In the genomic region with DNA sequence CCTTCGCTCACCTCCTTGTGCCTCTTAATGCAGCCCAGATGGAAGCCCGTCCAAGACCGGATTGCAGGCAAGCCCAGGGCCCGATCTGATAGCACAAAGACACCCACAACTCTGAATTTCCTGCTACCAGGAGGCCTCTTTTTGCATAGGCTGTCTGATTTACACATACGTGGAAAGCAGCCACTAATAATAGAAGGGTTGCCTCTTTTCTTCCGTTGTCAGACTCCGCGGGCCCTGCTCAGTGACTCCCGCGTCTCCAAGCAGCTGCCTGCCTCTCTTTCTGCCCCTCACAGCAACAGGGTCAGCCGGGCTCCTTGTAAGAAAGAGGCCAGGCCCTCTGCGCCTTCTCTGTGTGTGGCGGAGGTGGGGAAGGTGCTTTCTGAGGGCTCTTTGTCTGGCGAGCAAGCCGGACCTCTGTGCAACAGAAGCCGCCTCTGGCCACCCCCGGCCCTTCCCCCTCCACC, we compare ENCODE assay signal across 8 cellular contexts. TPM values are rescaled to one million over a fixed set of nuclear protein-coding genes. Genes with fewer than 3 reads are reported as not detected.
A peak's percentile ranks its signal among the peaks of the same experiment; 100 is the strongest.
DNase-seq lines count a peak whose midpoint lies in the region; ATAC-seq, FAIRE-seq and TF ChIP-seq lines count a peak whose summit lies in the region.

No MANE protein-coding gene starts in this region.

- H3K27me3 Mint-ChIP-seq in activated naive CD8-positive, alpha-beta T cell treated with anti-CD3 and anti-CD28 coated beads for 36 hours = no peaks in the 10 kb centered on the region
- H3K27me3 Mint-ChIP-seq in neural progenitor cell (ENCODE audit: insufficient read depth, low read depth) = peaks cover 13% of the 10 kb centered on the region

- H3F3A ChIP-seq in neural progenitor cell (ENCODE audit: low read depth) = peaks cover 20% of the 10 kb centered on the region

- peak overlapping the region; percentile 49 for H3K4me2 ChIP-seq in neural progenitor cell

- H3K36me3 ChIP-seq in neural progenitor cell = no peaks in the 10 kb centered on the region

- H3K4me1 ChIP-seq in neural progenitor cell = peaks cover 31% of the 10 kb centered on the region

- H3K9me3 ChIP-seq in neural progenitor cell (ENCODE audit: low read depth) = no peaks in the 10 kb centered on the region

- peak overlapping the region; percentile 96 for H3K27ac Mint-ChIP-seq in activated naive CD8-positive, alpha-beta T cell treated with anti-CD3 and anti-CD28 coated beads for 36 hours
- peak overlapping the region; percentile 98 for H3K27ac Mint-ChIP-seq in neural progenitor cell

- ATAC-seq in GM21528 (IDR thresholded peaks at IDR 0.05; ENCODE audit: low FRiP score, unreplicated experiment) = peak; percentile 69

- H3K4me3 ChIP-seq in neural progenitor cell = no peak overlapping the region

- H3K9ac ChIP-seq in neural progenitor cell = no peak overlapping the region

- peaks cover 18% of the 10 kb centered on the region for H3K36me3 Mint-ChIP-seq in activated naive CD8-positive, alpha-beta T cell treated with anti-CD3 and anti-CD28 coated beads for 36 hours
- no peaks in the 10 kb centered on the region for H3K36me3 Mint-ChIP-seq in neural progenitor cell

- in situ Hi-C loops in KBM-7 (cut with MboI; ENCODE audit: low pct_unique_long_range_greater_than_20kb, low sequenced_read_pairs) = no loop called here

- H2AFZ ChIP-seq in neural progenitor cell (replicated peaks) = no peak overlapping the region

- no peaks in the 10 kb centered on the region for H4K20me1 ChIP-seq in neural progenitor cell (ENCODE audit: low read depth)

- peak overlapping the region; percentile 82 for H3K4me3 Mint-ChIP-seq in activated naive CD8-positive, alpha-beta T cell treated with anti-CD3 and anti-CD28 coated beads for 36 hours
- peak overlapping the region; percentile 65 for H3K4me3 Mint-ChIP-seq in neural progenitor cell

- no peaks in the 10 kb centered on the region for H3K79me2 ChIP-seq in neural progenitor cell (ENCODE audit: low read depth)

- FAIRE-seq in GM12891 (lab: Jason Lieb, UNC) = peak; percentile 85
- no peak for FAIRE-seq in D721Med (lab: Jason Lieb, UNC)

- TF ChIP-seq CTCF in neural progenitor cell (IDR thresholded peaks at IDR 0.05) (no peak), D721Med (IDR thresholded peaks at IDR 0.05; ENCODE audit: insufficient read depth, missing control alignments) (no peak)

- peaks cover 33% of the 10 kb centered on the region for H3K27me3 ChIP-seq in neural progenitor cell

- DNase-seq in GM12891 (ENCODE audit: insufficient read length, low spot score) (no peak), KBM-7 (peak; percentile 54), neural progenitor cell (ENCODE audit: low spot score) (peak; percentile 68), GM03348 (ENCODE audit: low spot score) (no peak), NCI-H1436 (lab: John Stamatoyannopoulos, UW) (no peak), D721Med (ENCODE audit: insufficient read length, low spot score) (no peak)
- peak; percentile 57 for DNase-seq in activated naive CD8-positive, alpha-beta T cell treated with anti-CD3 and anti-CD28 coated beads for 36 hours

- peak; percentile 91 for TF ChIP-seq POLR2A in GM12891 (IDR thresholded peaks at IDR 0.05; ENCODE audit: low read depth, low read length)

- no peak overlapping the region for H3K27ac ChIP-seq in neural progenitor cell

- peaks cover 95% of the 10 kb centered on the region for H3K4me1 Mint-ChIP-seq in activated naive CD8-positive, alpha-beta T cell treated with anti-CD3 and anti-CD28 coated beads for 36 hours
- peaks cover 58% of the 10 kb centered on the region for H3K4me1 Mint-ChIP-seq in neural progenitor cell

- H3K9me3 Mint-ChIP-seq in activated naive CD8-positive, alpha-beta T cell treated with anti-CD3 and anti-CD28 coated beads for 36 hours = no peaks in the 10 kb centered on the region
- H3K9me3 Mint-ChIP-seq in neural progenitor cell = no peaks in the 10 kb centered on the region

TF ChIP-seq in GM12891, 5 proteins besides CTCF, POLR2A, EP300 and RAD21:
- TF ChIP-seq POU2F2 (IDR thresholded peaks at IDR 0.05; ENCODE audit: low read depth, low read length) (peak; percentile 92; the same call in 1 of the 2 replicates), TAF1 (IDR thresholded peaks at IDR 0.05; ENCODE audit: low read depth, low read length) (peak; percentile 83), SPI1 (IDR thresholded peaks at IDR 0.05; ENCODE audit: low read depth, low read length) (no peak), POLR2AphosphoS5 (IDR thresholded peaks at IDR 0.05; ENCODE audit: low read depth, low read length) (peak; percentile 78)
TF ChIP-seq in GM12891: peak in this region for 3.

RNA-seq across cellular contexts. Expression of a gene that starts 26.7 kb away (rescaled TPM):
- polyA plus RNA-seq in GM12891 (2012; ENCODE audit: low read depth, missing spikeins) = 22.0 TPM
- total RNA-seq in activated naive CD8-positive, alpha-beta T cell treated with anti-CD3 and anti-CD28 coated beads for 36 hours = 10 to 100 TPM; 37.5 to 38.9 TPM
- not detected in 2 replicates for total RNA-seq in neural progenitor cell (ENCODE audit: low replicate concordance)

Comparison
In these comparisons a context has a peak if more than half of its experiments do, and no peak if none do; other contexts are left out.
1. DNase-seq: peak in KBM-7 (single experiment), activated naive CD8-positive, alpha-beta T cell treated with anti-CD3 and anti-CD28 coated beads for 36 hours (single experiment) and neural progenitor cell (single experiment); none in GM12891 (single experiment), GM03348 (single experiment), NCI-H1436 (single experiment) and D721Med (single experiment).
2. RNA of a gene that starts 26.7 kb away (total RNA-seq): 37.5 to 38.9 TPM in activated naive CD8-positive, alpha-beta T cell treated with anti-CD3 and anti-CD28 coated beads for 36 hours; not detected in neural progenitor cell; every median in the first group is over 10 times any median in the second.